ENCODE assay signal across 1 cellular context in genomic region chr9:123741214-123741613, GRCh38.
A peak's percentile ranks its signal among the peaks of the same experiment; 100 is the strongest.
TF ChIP-seq lines count a peak whose summit lies in the region.

No MANE protein-coding gene starts in this region.

TF ChIP-seq in GM12878, 131 proteins besides CTCF, POLR2A, EP300 and RAD21:
- no peak for TF ChIP-seq YY1 (IDR thresholded peaks at IDR 0.05; ENCODE audit: low read depth, low read length)
- TF ChIP-seq IRF4 (IDR thresholded peaks at IDR 0.05; ENCODE audit: low read depth, low read length) = no peak
- 0 out of 2 replicates have a peak, but pooled peaks have one; percentile 21 for TF ChIP-seq SPI1 (IDR thresholded peaks at IDR 0.05; ENCODE audit: borderline replicate concordance, insufficient read depth, low read depth, low read length)
- no peak for TF ChIP-seq ELK1 (IDR thresholded peaks at IDR 0.05; ENCODE audit: low read depth, low read length)
- no peak for TF ChIP-seq MTA2 (IDR thresholded peaks at IDR 0.05; ENCODE audit: low read depth)
- TF ChIP-seq YBX1 (IDR thresholded peaks at IDR 0.05) = no peak
- no peak for TF ChIP-seq ZNF592 (IDR thresholded peaks at IDR 0.05)
